In the genomic region with DNA sequence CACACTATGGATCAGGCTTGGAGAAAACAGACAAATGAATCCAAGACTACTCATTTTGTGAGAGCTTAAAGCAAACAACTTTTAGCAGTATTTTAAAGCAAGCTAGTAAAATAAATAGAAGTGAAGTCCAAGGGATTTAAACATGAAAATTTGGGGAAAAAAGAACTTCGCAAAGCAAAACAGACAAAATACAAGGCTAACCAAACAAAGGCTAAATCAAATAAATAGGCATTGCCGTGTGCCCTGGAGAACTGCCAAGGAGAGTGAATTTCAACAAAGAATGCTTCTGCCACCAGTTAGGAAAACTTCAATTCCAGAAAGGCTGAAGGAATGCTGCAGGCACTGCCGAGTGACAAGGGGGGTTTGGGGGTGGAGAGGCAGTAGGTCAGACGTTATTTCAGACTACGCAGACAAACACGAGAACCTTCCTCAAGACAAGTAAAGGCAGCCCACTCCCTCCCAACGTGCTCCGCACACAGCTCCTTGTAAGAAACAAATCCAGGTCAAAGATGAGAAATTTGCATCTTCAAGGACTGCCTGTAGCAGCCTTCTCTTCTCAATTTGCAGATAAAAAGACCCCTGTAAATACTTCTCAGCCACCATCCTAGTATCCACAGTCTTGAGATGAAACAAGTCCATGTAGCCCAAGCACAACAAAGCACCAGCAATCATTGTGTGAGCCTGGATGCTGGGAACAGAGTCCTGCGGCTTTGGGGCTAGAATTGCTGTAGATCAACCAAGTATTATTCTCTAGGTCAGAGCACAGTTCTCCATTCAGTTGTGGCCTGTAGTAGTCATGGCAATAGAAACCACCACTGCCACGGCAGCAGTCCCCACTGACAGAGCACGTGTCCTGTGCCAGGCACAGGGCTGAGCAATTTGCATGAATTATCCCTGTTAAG, we compare ENCODE assay signal across 10 cellular contexts. TPM values are rescaled to one million over a fixed set of nuclear protein-coding genes. Genes with fewer than 3 reads are reported as not detected.
DNase-seq lines count a peak whose midpoint lies in the region; ATAC-seq, FAIRE-seq and TF ChIP-seq lines count a peak whose summit lies in the region.
"Had no signal": no experiment of that assay in that cellular context is flagged by ENCODE, and none has a peak within 500 bp of the region (broad histone marks: within the 10 kb centered on the region; RNA-seq: fewer than 3 reads in every experiment).

No MANE protein-coding gene starts in this region.

- H3K4me1 ChIP-seq in iPS-20b (ENCODE audit: insufficient read depth, low read length) (peaks cover 32% of the 10 kb centered on the region), small intestine (ENCODE audit: control insufficient read depth in 2 of 2, insufficient read depth in 1 of 2, low read depth in 1 of 2, low read length in 1 of 2) (peaks cover 0 to 2% of the 10 kb centered on the region in 2 donors)

- POLR2A ChIA-PET in WTC11 (lab: Charles Lee) = no interaction called here

- 8 to 34% (median 29%) methylated on average over 11 of the region's 11 CpGs for WGBS in small intestine, 3 donors

- H3K27ac ChIP-seq in iPS-20b (ENCODE audit: low read length) (no peak overlapping the region), small intestine (ENCODE audit: low read depth in 1 of 2, low read length in 1 of 2) (peak overlapping the region; percentile 61 to 76), WERI-Rb-1 (no peak overlapping the region)

- no peaks in the 10 kb centered on the region for H3K36me3 ChIP-seq in iPS-20b (ENCODE audit: insufficient read depth, low read depth, low read length)
- H3K36me3 ChIP-seq in small intestine (ENCODE audit: control insufficient read depth in 2 of 2, insufficient read depth in 2 of 2, low read length in 2 of 2) = no peaks in the 10 kb centered on the region
- H3K36me3 ChIP-seq in WERI-Rb-1 = no peaks in the 10 kb centered on the region

- DNase-seq in HFF-Myc (ENCODE audit: extremely low read depth, low read depth) (peak; percentile 19), WTC11 (ENCODE audit: low spot score) (peak; percentile 29), small intestine (peak; percentile 67), NCI-H128 (lab: John Stamatoyannopoulos, UW; ENCODE audit: unreplicated experiment) (no peak), WERI-Rb-1 (no peak)
- no peak for DNase-seq in activated CD4-positive, alpha-beta T cell treated with anti-CD3 and anti-CD28 coated beads, Interleukin-2, amount 50 U/mL, for 1 hour
- DNase-seq in activated CD8-positive, alpha-beta memory T cell treated with anti-CD3 and anti-CD28 coated beads, Interleukin-2, amount 50 U/mL, for 48 hours = no peak
- DNase-seq: activated CD4-positive, CD25-positive, alpha-beta regulatory T cell treated with anti-CD3 and anti-CD28 coated beads, Interleukin-2, amount 50 U/mL, for 72 hours; naive thymus-derived CD8-positive, alpha-beta T cell had no signal

- no peaks in the 10 kb centered on the region; the same call in 1 of the 2 replicates for H3K36me3 Mint-ChIP-seq in WTC11
- H3K36me3 Mint-ChIP-seq: naive thymus-derived CD8-positive, alpha-beta T cell had no signal

- CTCF ChIA-PET in WTC11 (lab: Charles Lee) = interaction anchor here (0.5 to 2.9 kb wide), 6 partner anchors 11 to 884 kb away, joined by 3 to 19 read pairs (median 3); no protein-coding TSS in a partner anchor

- peaks cover 53% of the 10 kb centered on the region for H3K4me1 Mint-ChIP-seq in WTC11

- ATAC-seq in WTC11 = peak; percentile 87
- ATAC-seq: naive thymus-derived CD8-positive, alpha-beta T cell had no signal

- H3K4me3 ChIP-seq in HFF-Myc (replicated peaks; ENCODE audit: low read depth, low read length) = no peak overlapping the region
- H3K4me3 ChIP-seq in iPS-20b (ENCODE audit: low read length) = peak overlapping the region; percentile 39; the same call in 1 of the 2 replicates
- H3K4me3 ChIP-seq in small intestine (ENCODE audit: low read depth in 1 of 2, low read length in 2 of 2) = peak overlapping the region in 1 of 2 donors; percentile 36
- no peak overlapping the region for H3K4me3 ChIP-seq in WERI-Rb-1 (ENCODE audit: low read depth, low read length)

- H3K27me3 Mint-ChIP-seq in WTC11 (ENCODE audit: low read depth) = no peaks in the 10 kb centered on the region; the same call in 1 of the 2 replicates

- H3K9ac ChIP-seq in iPS-20b (ENCODE audit: low read depth, low read length) = peak overlapping the region; percentile 45; the same call in 1 of the 2 replicates

- peak overlapping the region; percentile 12; the same call in 1 of the 2 replicates for H3K4me3 Mint-ChIP-seq in WTC11
- H3K4me3 Mint-ChIP-seq: naive thymus-derived CD8-positive, alpha-beta T cell had no signal

- H3K9me3 Mint-ChIP-seq in WTC11 = no peaks in the 10 kb centered on the region
- H3K9me3 Mint-ChIP-seq: naive thymus-derived CD8-positive, alpha-beta T cell had no signal

- TF ChIP-seq CTCF in HFF-Myc (IDR thresholded peaks at IDR 0.05; ENCODE audit: low read depth, low read length, missing control alignments) = no peak
- no peak for TF ChIP-seq CTCF in WTC11 (IDR thresholded peaks at IDR 0.05)
- TF ChIP-seq CTCF in WERI-Rb-1 (IDR thresholded peaks at IDR 0.05; ENCODE audit: low read depth, low read length) = no peak

- no peak for FAIRE-seq in small intestine (lab: Jason Lieb, UNC)

- H3K9me3 ChIP-seq in iPS-20b (ENCODE audit: insufficient read depth, low read depth, low read length) (no peaks in the 10 kb centered on the region), small intestine (ENCODE audit: control insufficient read depth, low read depth) (no peaks in the 10 kb centered on the region), WERI-Rb-1 (ENCODE audit: severe bottlenecking) (no peaks in the 10 kb centered on the region)

- H3K27ac Mint-ChIP-seq in WTC11 = peak overlapping the region; percentile 43
- H3K27ac Mint-ChIP-seq: naive thymus-derived CD8-positive, alpha-beta T cell had no signal

- H3K27me3 ChIP-seq in iPS-20b (ENCODE audit: insufficient read depth, low read length) (peaks cover 4% of the 10 kb centered on the region; the same call in 1 of the 2 replicates), small intestine (ENCODE audit: control insufficient read depth in 2 of 2, insufficient read depth in 2 of 2, low read length in 2 of 2) (no peaks in the 10 kb centered on the region), WERI-Rb-1 (ENCODE audit: insufficient read depth, low read depth, severe bottlenecking) (no peaks in the 10 kb centered on the region)

TF ChIP-seq in WTC11, 78 proteins besides CTCF, POLR2A, EP300 and RAD21 (continues in another document):
- TF ChIP-seq ZNF138 (CRISPR knock-in tag; conservative IDR thresholded peaks at IDR 0.05) (no peak), TEAD1 (CRISPR knock-in tag; IDR thresholded peaks at IDR 0.05) (peak; percentile 16; the same call in 1 of the 2 replicates), ELF4 (CRISPR knock-in tag; IDR thresholded peaks at IDR 0.05; ENCODE audit: low read depth) (no peak), EMX1 (CRISPR knock-in tag; IDR thresholded peaks at IDR 0.05) (no peak), GRHL2 (CRISPR knock-in tag; IDR thresholded peaks at IDR 0.05; ENCODE audit: insufficient replicate concordance, severe bottlenecking) (no peak), TP53 (CRISPR knock-in tag; IDR thresholded peaks at IDR 0.05) (0 out of 2 replicates have a peak, but pooled peaks have one; percentile 25), ZNF219 (CRISPR knock-in tag; IDR thresholded peaks at IDR 0.05; ENCODE audit: borderline replicate concordance) (no peak), GTF2I (CRISPR knock-in tag; conservative IDR thresholded peaks at IDR 0.05) (no peak), ATF1 (CRISPR knock-in tag; IDR thresholded peaks at IDR 0.05) (no peak), ZNF232 (CRISPR knock-in tag; IDR thresholded peaks at IDR 0.05) (0 out of 2 replicates have a peak, but pooled peaks have one; percentile 38), ZNF416 (CRISPR knock-in tag; IDR thresholded peaks at IDR 0.05) (no peak), NR1H2 (CRISPR knock-in tag; IDR thresholded peaks at IDR 0.05) (no peak)
- TF ChIP-seq, protein P1, sequence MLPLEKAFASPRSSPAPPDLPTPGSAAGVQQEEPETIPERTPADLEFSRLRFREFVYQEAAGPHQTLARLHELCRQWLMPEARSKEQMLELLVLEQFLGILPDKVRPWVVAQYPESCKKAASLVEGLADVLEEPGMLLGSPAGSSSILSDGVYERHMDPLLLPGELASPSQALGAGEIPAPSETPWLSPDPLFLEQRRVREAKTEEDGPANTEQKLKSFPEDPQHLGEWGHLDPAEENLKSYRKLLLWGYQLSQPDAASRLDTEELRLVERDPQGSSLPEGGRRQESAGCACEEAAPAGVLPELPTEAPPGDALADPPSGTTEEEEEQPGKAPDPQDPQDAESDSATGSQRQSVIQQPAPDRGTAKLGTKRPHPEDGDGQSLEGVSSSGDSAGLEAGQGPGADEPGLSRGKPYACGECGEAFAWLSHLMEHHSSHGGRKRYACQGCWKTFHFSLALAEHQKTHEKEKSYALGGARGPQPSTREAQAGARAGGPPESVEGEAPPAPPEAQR (CRISPR knock-in tag; IDR thresholded peaks at IDR 0.05) = no peak
- TF ChIP-seq, protein P2, sequence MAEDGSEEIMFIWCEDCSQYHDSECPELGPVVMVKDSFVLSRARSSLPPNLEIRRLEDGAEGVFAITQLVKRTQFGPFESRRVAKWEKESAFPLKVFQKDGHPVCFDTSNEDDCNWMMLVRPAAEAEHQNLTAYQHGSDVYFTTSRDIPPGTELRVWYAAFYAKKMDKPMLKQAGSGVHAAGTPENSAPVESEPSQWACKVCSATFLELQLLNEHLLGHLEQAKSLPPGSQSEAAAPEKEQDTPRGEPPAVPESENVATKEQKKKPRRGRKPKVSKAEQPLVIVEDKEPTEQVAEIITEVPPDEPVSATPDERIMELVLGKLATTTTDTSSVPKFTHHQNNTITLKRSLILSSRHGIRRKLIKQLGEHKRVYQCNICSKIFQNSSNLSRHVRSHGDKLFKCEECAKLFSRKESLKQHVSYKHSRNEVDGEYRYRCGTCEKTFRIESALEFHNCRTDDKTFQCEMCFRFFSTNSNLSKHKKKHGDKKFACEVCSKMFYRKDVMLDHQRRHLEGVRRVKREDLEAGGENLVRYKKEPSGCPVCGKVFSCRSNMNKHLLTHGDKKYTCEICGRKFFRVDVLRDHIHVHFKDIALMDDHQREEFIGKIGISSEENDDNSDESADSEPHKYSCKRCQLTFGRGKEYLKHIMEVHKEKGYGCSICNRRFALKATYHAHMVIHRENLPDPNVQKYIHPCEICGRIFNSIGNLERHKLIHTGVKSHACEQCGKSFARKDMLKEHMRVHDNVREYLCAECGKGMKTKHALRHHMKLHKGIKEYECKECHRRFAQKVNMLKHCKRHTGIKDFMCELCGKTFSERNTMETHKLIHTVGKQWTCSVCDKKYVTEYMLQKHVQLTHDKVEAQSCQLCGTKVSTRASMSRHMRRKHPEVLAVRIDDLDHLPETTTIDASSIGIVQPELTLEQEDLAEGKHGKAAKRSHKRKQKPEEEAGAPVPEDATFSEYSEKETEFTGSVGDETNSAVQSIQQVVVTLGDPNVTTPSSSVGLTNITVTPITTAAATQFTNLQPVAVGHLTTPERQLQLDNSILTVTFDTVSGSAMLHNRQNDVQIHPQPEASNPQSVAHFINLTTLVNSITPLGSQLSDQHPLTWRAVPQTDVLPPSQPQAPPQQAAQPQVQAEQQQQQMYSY (CRISPR knock-in tag; IDR thresholded peaks at IDR 0.05) = no peak

RNA-seq across cellular contexts. Expression of a gene that starts 43.3 kb away (rescaled TPM):
- 15.5 to 18.8 TPM (median 18.0 TPM) in 3 replicates for total RNA-seq in WTC11 (2021)
- polyA plus RNA-seq in small intestine = 10 to 100 TPM in 1 of 3 donors, 1 to 10 TPM in 2; 3.8 to 11.3 (median 4.2) TPM

RNA-seq across cellular contexts. Expression of a gene that starts 44.5 kb away (rescaled TPM):
- total RNA-seq in WTC11 (2021) = 54.2 to 59.8 TPM (median 57.3 TPM) in 3 replicates
- 1 to 10 TPM; 2.5 to 9.2 (median 4.1) TPM for polyA plus RNA-seq in small intestine

Comparison
In these comparisons a context has a peak if more than half of its experiments do, and no peak if none do; other contexts are left out.
1. DNase-seq: peak in HFF-Myc (single experiment), WTC11 (single experiment) and small intestine (single experiment); none in activated CD4-positive, alpha-beta T cell treated with anti-CD3 and anti-CD28 coated beads, Interleukin-2, amount 50 U/mL, for 1 hour (single experiment), activated CD8-positive, alpha-beta memory T cell treated with anti-CD3 and anti-CD28 coated beads, Interleukin-2, amount 50 U/mL, for 48 hours (single experiment), NCI-H128 (single experiment) and WERI-Rb-1 (single experiment).
2. H3K27ac ChIP-seq: peak in small intestine (2 of 2); none in iPS-20b (single experiment) and WERI-Rb-1 (single experiment).